In the genomic region with DNA sequence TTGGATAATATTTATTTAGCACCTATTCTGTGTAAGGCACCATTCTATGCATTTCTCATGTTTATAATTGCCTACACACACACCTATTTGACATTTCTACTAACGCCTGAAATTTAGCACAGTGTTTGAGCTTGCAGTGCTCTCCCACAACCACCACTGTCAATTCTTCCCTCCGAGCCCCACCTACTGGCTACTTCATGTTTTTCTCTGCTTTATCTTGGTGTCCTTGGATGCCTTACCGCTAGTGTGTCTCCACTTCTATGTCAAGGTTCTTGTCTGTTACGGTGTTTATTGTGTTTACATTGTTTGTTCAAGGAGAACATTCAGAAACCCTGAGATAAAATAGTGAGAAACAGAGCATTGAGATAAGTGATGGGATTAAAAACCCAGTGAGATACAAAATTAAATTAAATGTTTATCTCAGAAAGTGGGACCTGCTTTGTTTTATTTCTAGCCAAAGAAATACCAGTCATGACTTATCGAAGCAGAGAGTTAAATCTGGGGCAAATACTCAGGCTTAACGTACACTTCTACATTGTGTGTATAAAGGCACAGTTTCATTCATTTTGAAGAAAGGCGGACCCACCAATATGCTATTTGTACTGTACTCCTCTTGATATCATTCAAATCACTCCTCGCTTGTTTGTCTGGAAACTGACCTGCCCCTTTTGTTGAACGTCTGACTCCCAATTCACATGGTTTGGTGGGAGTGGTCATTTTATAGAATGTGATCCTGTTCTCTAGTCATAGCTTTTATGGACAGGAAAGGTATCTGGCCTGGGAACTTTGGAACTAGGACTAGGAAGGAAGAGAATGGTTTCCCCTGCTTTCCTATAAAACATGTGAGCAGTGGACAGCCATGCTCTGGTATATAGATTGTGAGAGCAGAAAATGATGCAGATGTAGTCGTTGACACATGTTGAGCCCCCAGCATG, we compare ENCODE assay signal across 9 cellular contexts. TPM values are rescaled to one million over a fixed set of nuclear protein-coding genes. Genes with fewer than 3 reads are reported as not detected.
A peak's percentile ranks its signal among the peaks of the same experiment; 100 is the strongest.
DNase-seq lines count a peak whose midpoint lies in the region; ATAC-seq, FAIRE-seq and TF ChIP-seq lines count a peak whose summit lies in the region.
"Had no signal": no experiment of that assay in that cellular context is flagged by ENCODE, and none has a peak within 500 bp of the region (broad histone marks: within the 10 kb centered on the region; RNA-seq: fewer than 3 reads in every experiment).

No MANE protein-coding gene starts in this region.

- no peaks in the 10 kb centered on the region for H3K9me3 Mint-ChIP-seq in activated naive CD4-positive, alpha-beta T cell treated with anti-CD3 and anti-CD28 coated beads for 36 hours
- no peaks in the 10 kb centered on the region for H3K9me3 Mint-ChIP-seq in stimulated activated memory B cell treated with anti-CD40 and anti-IgM and Interleukin-4, amounts not matched to agents 10 μg/mL and 1 μg/mL and 100 μg/mL, for 72 hours
- H3K9me3 Mint-ChIP-seq: stimulated activated naive CD8-positive, alpha-beta T cell treated with anti-CD3 and anti-CD28 coated beads, Interleukin-15, Interleukin-2, amounts not matched to agents 100 ng/mL and 50 ng/mL, for 24 hours had no signal

- H3K4me1 ChIP-seq in ascending aorta = no peaks in the 10 kb centered on the region
- no peaks in the 10 kb centered on the region for H3K4me1 ChIP-seq in kidney (ENCODE audit: control insufficient read depth in 1 of 2, insufficient read depth in 1 of 2, low read depth in 1 of 2, low read length in 2 of 2)

- peak; percentile 18 for DNase-seq in activated naive CD4-positive, alpha-beta T cell treated with anti-CD3 and anti-CD28 coated beads for 36 hours
- no peak for DNase-seq in activated naive CD4-positive, alpha-beta T cell treated with anti-CD3 and anti-CD28 coated beads, Interleukin-2, amount 50 U/mL, for 16 hours
- DNase-seq in HFF-Myc (ENCODE audit: extremely low read depth, low read depth) (peak; percentile 5), NCI-H1436 treated with DMSO at 0.1 percent for 48 hours (lab: John Stamatoyannopoulos, UW) (peak; percentile 26), ascending aorta (ENCODE audit: low spot score in 2 of 2) (no peak), kidney (no peak)

- H3K4me3 Mint-ChIP-seq in activated naive CD4-positive, alpha-beta T cell treated with anti-CD3 and anti-CD28 coated beads for 36 hours = no peak overlapping the region
- H3K4me3 Mint-ChIP-seq in stimulated activated memory B cell treated with anti-CD40 and anti-IgM and Interleukin-4, amounts not matched to agents 10 μg/mL and 1 μg/mL and 100 μg/mL, for 72 hours = no peak overlapping the region
- H3K4me3 Mint-ChIP-seq: stimulated activated naive CD8-positive, alpha-beta T cell treated with anti-CD3 and anti-CD28 coated beads, Interleukin-15, Interleukin-2, amounts not matched to agents 100 ng/mL and 50 ng/mL, for 24 hours had no signal

- H3K27ac Mint-ChIP-seq in activated naive CD4-positive, alpha-beta T cell treated with anti-CD3 and anti-CD28 coated beads for 36 hours = no peak overlapping the region
- H3K27ac Mint-ChIP-seq in stimulated activated memory B cell treated with anti-CD40 and anti-IgM and Interleukin-4, amounts not matched to agents 10 μg/mL and 1 μg/mL and 100 μg/mL, for 72 hours = no peak overlapping the region
- H3K27ac Mint-ChIP-seq: stimulated activated naive CD8-positive, alpha-beta T cell treated with anti-CD3 and anti-CD28 coated beads, Interleukin-15, Interleukin-2, amounts not matched to agents 100 ng/mL and 50 ng/mL, for 24 hours had no signal

- peak; percentile 47 for TF ChIP-seq CTCF in HFF-Myc (IDR thresholded peaks at IDR 0.05; ENCODE audit: low read depth, low read length, missing control alignments)
- peak in 2 of 3 experiments; percentile 11 to 24 for TF ChIP-seq CTCF in ascending aorta (IDR thresholded peaks at IDR 0.05)
- TF ChIP-seq CTCF in kidney (IDR thresholded peaks at IDR 0.05; ENCODE audit: borderline replicate concordance, extremely low read depth, insufficient read depth) = peak; percentile 51

- intact Hi-C loops in activated naive CD4-positive, alpha-beta T cell treated with anti-CD3 and anti-CD28 coated beads for 36 hours (cut with micrococcal nuclease) = loop anchor here (10.0 kb wide), 1 partner anchor 548 kb away; a partner anchor contains a TSS
- intact Hi-C loops in ascending aorta (cut with DNase I) = no loop called here
- intact Hi-C loops in kidney (cut with DNase I) = loop anchor here (10.0 kb wide), 1 partner anchor 418 kb away; no protein-coding TSS in a partner anchor

- H3K4me3 ChIP-seq in HFF-Myc (replicated peaks; ENCODE audit: low read depth, low read length) (no peak overlapping the region), ascending aorta (no peak overlapping the region), kidney (ENCODE audit: low read length in 2 of 2) (no peak overlapping the region)

- CTCF ChIA-PET in activated naive CD4-positive, alpha-beta T cell treated with anti-CD3 and anti-CD28 coated beads for 36 hours (lab: Charles Lee) = interaction anchor here (0.8 to 3.1 kb wide), 7 partner anchors 9 to 416 kb away, joined by 3 to 55 read pairs (median 3); a partner anchor contains a TSS

- H3K9me3 ChIP-seq in ascending aorta = no peaks in the 10 kb centered on the region
- H3K9me3 ChIP-seq in kidney (ENCODE audit: control insufficient read depth in 1 of 2, low read length in 2 of 2) = no peaks in the 10 kb centered on the region

- ATAC-seq in GM21737 (IDR thresholded peaks at IDR 0.05; ENCODE audit: unreplicated experiment) = no peak
- no peak for ATAC-seq in stimulated activated memory B cell treated with anti-CD40 and anti-IgM and Interleukin-4, amounts not matched to agents 10 μg/mL and 1 μg/mL and 100 μg/mL, for 72 hours

- H3K36me3 ChIP-seq in ascending aorta = no peaks in the 10 kb centered on the region
- no peaks in the 10 kb centered on the region for H3K36me3 ChIP-seq in kidney (ENCODE audit: control insufficient read depth in 1 of 2, insufficient read depth in 2 of 2, low read length in 2 of 2)

- no peak for FAIRE-seq in kidney (lab: Jason Lieb, UNC)

- H3K9ac ChIP-seq in kidney (ENCODE audit: low read length in 2 of 2) = no peak overlapping the region

- H3K27ac ChIP-seq in ascending aorta (no peak overlapping the region), kidney (ENCODE audit: low read depth in 2 of 2, low read length in 2 of 2) (no peak overlapping the region)

- H3K4me1 Mint-ChIP-seq in activated naive CD4-positive, alpha-beta T cell treated with anti-CD3 and anti-CD28 coated beads for 36 hours (ENCODE audit: low read depth) = no peaks in the 10 kb centered on the region
- no peaks in the 10 kb centered on the region for H3K4me1 Mint-ChIP-seq in stimulated activated memory B cell treated with anti-CD40 and anti-IgM and Interleukin-4, amounts not matched to agents 10 μg/mL and 1 μg/mL and 100 μg/mL, for 72 hours

- H3K27me3 ChIP-seq in ascending aorta = no peaks in the 10 kb centered on the region

- H3K27me3 Mint-ChIP-seq in activated naive CD4-positive, alpha-beta T cell treated with anti-CD3 and anti-CD28 coated beads for 36 hours (ENCODE audit: low read depth) = peaks cover 31% of the 10 kb centered on the region
- peaks cover 45% of the 10 kb centered on the region for H3K27me3 Mint-ChIP-seq in stimulated activated memory B cell treated with anti-CD40 and anti-IgM and Interleukin-4, amounts not matched to agents 10 μg/mL and 1 μg/mL and 100 μg/mL, for 72 hours

- H3K36me3 Mint-ChIP-seq in activated naive CD4-positive, alpha-beta T cell treated with anti-CD3 and anti-CD28 coated beads for 36 hours (ENCODE audit: low read depth) = no peaks in the 10 kb centered on the region
- no peaks in the 10 kb centered on the region for H3K36me3 Mint-ChIP-seq in stimulated activated memory B cell treated with anti-CD40 and anti-IgM and Interleukin-4, amounts not matched to agents 10 μg/mL and 1 μg/mL and 100 μg/mL, for 72 hours

RNA-seq across cellular contexts. Expression of a gene that starts 39.2 kb away (rescaled TPM):
- total RNA-seq in activated naive CD4-positive, alpha-beta T cell treated with anti-CD3 and anti-CD28 coated beads for 36 hours = 10 to 100 TPM; 13.2 to 13.9 TPM
- total RNA-seq in ascending aorta (18.6 TPM), kidney (19.4 TPM)
- 8.2 TPM for polyA plus RNA-seq in kidney (ENCODE audit: insufficient read depth, low read depth, low replicate concordance)

Comparison
In these comparisons a context has a peak if more than half of its experiments do, and no peak if none do; other contexts are left out.
1. DNase-seq: peak in activated naive CD4-positive, alpha-beta T cell treated with anti-CD3 and anti-CD28 coated beads for 36 hours (single experiment), HFF-Myc (single experiment) and NCI-H1436 treated with DMSO at 0.1 percent for 48 hours (single experiment); none in activated naive CD4-positive, alpha-beta T cell treated with anti-CD3 and anti-CD28 coated beads, Interleukin-2, amount 50 U/mL, for 16 hours (single experiment), ascending aorta (0 of 2) and kidney (single experiment).
2. Peak in every context shown above with its lines, with median percentiles within 50 percentile points of each other: CTCF ChIP-seq.